Comparison of ENCODE assay signal across 8 cellular contexts in the genomic region with DNA sequence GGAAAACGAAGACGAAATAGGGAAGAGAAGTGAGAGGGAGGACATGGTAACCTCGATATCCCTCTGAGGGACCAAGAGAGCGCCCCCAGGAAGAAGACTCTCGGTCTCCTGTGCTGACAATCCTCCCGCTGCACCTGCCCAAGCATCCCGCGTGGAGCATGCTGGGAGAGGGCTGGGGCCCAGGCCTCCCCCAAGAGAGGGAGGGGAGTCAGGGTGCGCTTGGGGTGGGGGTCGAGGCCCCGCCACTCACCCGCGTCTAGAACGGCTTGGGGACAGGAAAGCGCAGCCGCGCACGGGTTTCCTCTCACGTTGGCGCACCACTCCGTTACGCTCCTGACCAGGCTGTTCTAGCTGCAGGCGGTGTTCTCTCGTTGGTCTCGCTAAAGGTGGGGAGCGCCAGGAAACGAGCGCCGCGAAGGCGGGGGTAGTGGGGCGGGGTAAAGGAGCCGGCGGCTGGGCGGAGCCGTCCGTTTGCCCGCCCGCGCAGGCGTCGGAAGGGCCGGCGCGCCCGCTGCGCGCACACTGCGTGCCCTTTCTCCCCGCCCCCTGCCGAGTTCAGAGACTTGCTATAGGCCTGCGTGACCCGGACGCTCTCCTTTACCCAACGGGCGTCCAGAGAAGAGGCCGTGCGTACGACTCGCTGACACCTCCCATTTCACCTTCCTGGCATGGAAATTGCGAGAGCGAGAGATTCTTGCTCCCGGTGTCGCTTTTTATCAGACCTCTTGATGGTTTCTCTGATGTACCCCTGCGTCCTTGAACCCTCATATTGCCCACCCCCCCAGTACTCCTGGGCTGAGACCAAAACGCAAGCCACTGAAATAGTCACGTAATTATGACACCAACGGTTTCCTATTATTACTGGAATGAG. TPM values are rescaled to one million over a fixed set of nuclear protein-coding genes. Genes with fewer than 3 reads are reported as not detected.
DNase-seq lines count a peak whose midpoint lies in the region; ATAC-seq and TF ChIP-seq lines count a peak whose summit lies in the region.

A gene (minus strand): TSS at position 388 of the 871 bp plus-strand sequence. CDS start 2,888 bp downstream, outside the sequence.

- peak; percentile 95 for ATAC-seq in GM21381 (IDR thresholded peaks at IDR 0.05; ENCODE audit: unreplicated experiment)

- no peaks in the 10 kb centered on the region for H3K9me3 ChIP-seq in NT2/D1 (ENCODE audit: insufficient read depth, low read length)
- H3K9me3 ChIP-seq in endodermal cell (ENCODE audit: control insufficient read depth, low read length): no peaks in the 10 kb centered on the region

- peaks cover 20% of the 10 kb centered on the region for H3K9me3 Mint-ChIP-seq in endodermal cell

- H3K27me3 ChIP-seq in NT2/D1 (ENCODE audit: insufficient read depth, insufficient read length) (no peaks in the 10 kb centered on the region), endodermal cell (ENCODE audit: control insufficient read depth, insufficient read depth, low read length, poor library complexity, severe bottlenecking) (no peaks in the 10 kb centered on the region)

- no peaks in the 10 kb centered on the region for H3K36me3 Mint-ChIP-seq in endodermal cell (ENCODE audit: low read depth)

- H3K9ac ChIP-seq in NT2/D1 (ENCODE audit: insufficient read length, low read depth) (peak within 1 kb of the TSS; percentile 82), endodermal cell (ENCODE audit: extremely low read depth, low read length, poor library complexity, severe bottlenecking) (peak within 1 kb of the TSS; percentile 68)

- no peaks in the 10 kb centered on the region for H3K36me3 ChIP-seq in NT2/D1 (ENCODE audit: insufficient read depth, insufficient read length, low read length)
- no peaks in the 10 kb centered on the region for H3K36me3 ChIP-seq in endodermal cell (ENCODE audit: control insufficient read depth, insufficient read depth, low read length)

- no peak for TF ChIP-seq CTCF in endodermal cell (conservative IDR thresholded peaks at IDR 0.05)

- WGBS in endodermal cell (ENCODE audit: insufficient coverage in 1 of 2, insufficient read length in 1 of 2), 2 experiments: 1% methylated on average over 63 of the region's 68 CpGs; no CpG with 5 or more reads in 1 of the 2 experiments

- H3K27ac Mint-ChIP-seq in endodermal cell: peak within 1 kb of the TSS; percentile 86

- no peaks in the 10 kb centered on the region for H3K4me1 ChIP-seq in NT2/D1 (ENCODE audit: insufficient read depth, insufficient read length)
- H3K4me1 ChIP-seq in endodermal cell (ENCODE audit: control insufficient read depth, insufficient read depth, low read length): no peaks in the 10 kb centered on the region

- DNase-seq in COR-L47 (lab: John Stamatoyannopoulos, UW): peak; percentile 94
- peak; percentile 3 to 91 (median 84) for DNase-seq in HUDEP-2 (lab: John Stamatoyannopoulos, UW; ENCODE audit: unreplicated experiment in 76 of 76)
- DNase-seq in NT2/D1 (ENCODE audit: low read depth, low spot score): peak; percentile 94
- DNase-seq in activated CD8-positive, alpha-beta memory T cell treated with anti-CD3 and anti-CD28 coated beads, Interleukin-2, amount 50 U/mL, for 1 hour (ENCODE audit: extremely low read depth): peak; percentile 79
- peak; percentile 95 for DNase-seq in endodermal cell
- DNase-seq in mesenteric fat pad (ENCODE audit: low spot score): peak; percentile 95
- peak; percentile 69 for DNase-seq in stimulated activated CD8-positive, alpha-beta memory T cell treated with anti-CD3 and anti-CD28 coated beads, Interleukin-15, amount 100 ng/mL, for 24 hours (ENCODE audit: low read depth)

- no peaks in the 10 kb centered on the region for H3K4me1 Mint-ChIP-seq in endodermal cell

- H3K27ac ChIP-seq in endodermal cell (ENCODE audit: low read depth, low read length): peak within 1 kb of the TSS; percentile 52

- peak within 1 kb of the TSS; percentile 62 for H3K4me3 ChIP-seq in NT2/D1 (ENCODE audit: insufficient read length, low read depth)
- peak within 1 kb of the TSS; percentile 86 for H3K4me3 ChIP-seq in endodermal cell (ENCODE audit: low read length)

- peak within 1 kb of the TSS; percentile 67 for H3K4me3 Mint-ChIP-seq in endodermal cell

- no peaks in the 10 kb centered on the region for H3K27me3 Mint-ChIP-seq in endodermal cell (ENCODE audit: insufficient read depth)

RNA-seq across cellular contexts. Expression of the gene that starts here (rescaled TPM):
- total RNA-seq in endodermal cell (10 to 100 TPM; 16.6 to 17.9 TPM), mesenteric fat pad (35.6 TPM)
- 19.2 TPM for polyA plus RNA-seq in endodermal cell (2013, experiment 1 of 2)
- polyA plus RNA-seq in endodermal cell (2013, experiment 2 of 2): 19.0 TPM

Comparison
In these comparisons a context has a peak if more than half of its experiments do, and no peak if none do; other contexts are left out.
1. Peak in every context shown above with its lines: DNase-seq, ATAC-seq, H3K4me3 ChIP-seq and H3K27ac ChIP-seq.